Comparison of ENCODE assay signal across 8 cellular contexts in genomic region chr1:108661030-108661609, GRCh38. TPM values are rescaled to one million over a fixed set of nuclear protein-coding genes. Genes with fewer than 3 reads are reported as not detected.
DNase-seq lines count a peak whose midpoint lies in the region; ATAC-seq and TF ChIP-seq lines count a peak whose summit lies in the region.

HENMT1 (minus strand) TSS chr1:108661093; CDS start chr1:108659884, 1,209 bp downstream.

- H3K36me3 ChIP-seq in Karpas-422 (ENCODE audit: insufficient read depth, low read length) = peaks cover 1% of the 10 kb centered on the region; the same call in 1 of the 2 replicates
- H3K36me3 ChIP-seq in left lung = no peaks in the 10 kb centered on the region

- no peaks in the 10 kb centered on the region for H3K9me2 ChIP-seq in Karpas-422 (replicated peaks; ENCODE audit: insufficient read depth, low read length)

- TF ChIP-seq CTCF in choroid plexus epithelial cell (conservative IDR thresholded peaks at IDR 0.05; ENCODE audit: low read depth, low read length) (no peak), left lung (IDR thresholded peaks at IDR 0.05) (no peak)

- H4K20me1 ChIP-seq in Karpas-422 (ENCODE audit: insufficient read depth, low read depth, low read length) = no peaks in the 10 kb centered on the region

- peaks cover 29% of the 10 kb centered on the region for H3K4me1 ChIP-seq in Karpas-422 (ENCODE audit: low read length)
- H3K4me1 ChIP-seq in left lung = peaks cover 0 to 20% of the 10 kb centered on the region in 2 donors

- DNase-seq in DMS 273 (lab: John Stamatoyannopoulos, UW; ENCODE audit: unreplicated experiment) = peak; percentile 89
- peak; percentile 93 for DNase-seq in Karpas-422
- peak; percentile 84 for DNase-seq in activated CD4-positive, CD25-positive, alpha-beta regulatory T cell treated with anti-CD3 and anti-CD28 coated beads, Interleukin-2, amount 50 U/mL, for 72 hours
- DNase-seq in choroid plexus epithelial cell (ENCODE audit: low read depth) = peak; percentile 77
- peak; percentile 71 to 92 for DNase-seq in left lung
- peak; percentile 62 for DNase-seq in stimulated activated CD4-positive, alpha-beta T cell treated with anti-CD3 and anti-CD28 coated beads, Interleukin-2, amount 100 ng/mL, for 4 hours (ENCODE audit: low read depth)
- DNase-seq in cortex of kidney (lab: John Stamatoyannopoulos, UW) = no peak

- peak within 1 kb of the TSS; percentile 75 for H3K4me3 ChIP-seq in Karpas-422 (ENCODE audit: low read length)
- H3K4me3 ChIP-seq in choroid plexus epithelial cell (ENCODE audit: low read depth, low read length) = peak within 1 kb of the TSS; percentile 72
- H3K4me3 ChIP-seq in left lung = peak within 1 kb of the TSS; percentile 60 to 61

- H3K27ac ChIP-seq in Karpas-422 (ENCODE audit: low read length) = peak within 1 kb of the TSS; percentile 81
- peak within 1 kb of the TSS; percentile 95 to 98 for H3K27ac ChIP-seq in left lung

- H3K79me2 ChIP-seq in Karpas-422 (ENCODE audit: low read length) = peaks cover 25% of the 10 kb centered on the region

- intact Hi-C loops in left lung (cut with DNase I) = no loop called here

- H3K4me2 ChIP-seq in Karpas-422 (ENCODE audit: low read depth, low read length, poor library complexity, severe bottlenecking) = peak within 1 kb of the TSS; percentile 97

- H3K9me3 ChIP-seq in Karpas-422 (ENCODE audit: low read length) (no peaks in the 10 kb centered on the region), left lung (no peaks in the 10 kb centered on the region)

- peak within 1 kb of the TSS; percentile 70; the same call in 1 of the 2 replicates for H2AFZ ChIP-seq in Karpas-422 (ENCODE audit: low read length)

- peak within 1 kb of the TSS; percentile 86 for H3K9ac ChIP-seq in Karpas-422 (ENCODE audit: low read length)

- H3K27me3 ChIP-seq in Karpas-422 (ENCODE audit: low read length) (no peaks in the 10 kb centered on the region), left lung (no peaks in the 10 kb centered on the region)

- ATAC-seq in GM21526 (IDR thresholded peaks at IDR 0.05; ENCODE audit: low FRiP score, unreplicated experiment) (peak; percentile 85), left lung (peak; percentile 93)

RNA-seq across cellular contexts. Expression of gene HENMT1, which starts in this region (rescaled TPM):
- 30.7 and 58.1 TPM in 2 replicates for total RNA-seq in Karpas-422 (2014; rRNA removed; shearing (Covaris generic); ENCODE audit: low replicate concordance)
- total RNA-seq in left lung = 1 to 10 TPM; 7.0 to 7.6 TPM
